Comparison of ENCODE assay signal across 1 cellular context in genomic region chr19:46016426-46017094, GRCh38.
TF ChIP-seq lines count a peak whose summit lies in the region.

No MANE protein-coding gene starts in this region.

TF ChIP-seq in K562, 482 proteins besides CTCF, POLR2A, EP300 and RAD21 (continues in another document):
- no peak for TF ChIP-seq ELF4 (CRISPR knock-in tag; IDR thresholded peaks at IDR 0.05)
- TF ChIP-seq, protein P1, sequence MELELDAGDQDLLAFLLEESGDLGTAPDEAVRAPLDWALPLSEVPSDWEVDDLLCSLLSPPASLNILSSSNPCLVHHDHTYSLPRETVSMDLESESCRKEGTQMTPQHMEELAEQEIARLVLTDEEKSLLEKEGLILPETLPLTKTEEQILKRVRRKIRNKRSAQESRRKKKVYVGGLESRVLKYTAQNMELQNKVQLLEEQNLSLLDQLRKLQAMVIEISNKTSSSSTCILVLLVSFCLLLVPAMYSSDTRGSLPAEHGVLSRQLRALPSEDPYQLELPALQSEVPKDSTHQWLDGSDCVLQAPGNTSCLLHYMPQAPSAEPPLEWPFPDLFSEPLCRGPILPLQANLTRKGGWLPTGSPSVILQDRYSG (tag; conservative IDR thresholded peaks at IDR 0.05; ENCODE audit: low read depth) = no peak
- peak; percentile 53; the same call in 1 of the 2 replicates for TF ChIP-seq ZBTB1 (CRISPR knock-in tag; IDR thresholded peaks at IDR 0.05; ENCODE audit: borderline replicate concordance, low read depth)
- no peak for TF ChIP-seq HDAC3 (IDR thresholded peaks at IDR 0.05; ENCODE audit: borderline replicate concordance, partially characterized antibody)
- TF ChIP-seq ZNF644 (tag; IDR thresholded peaks at IDR 0.05; ENCODE audit: low read depth) = no peak
- TF ChIP-seq ZNF263 (CRISPR knock-in tag; IDR thresholded peaks at IDR 0.05; ENCODE audit: borderline replicate concordance) = no peak
- no peak for TF ChIP-seq TCF7 (IDR thresholded peaks at IDR 0.05; ENCODE audit: borderline replicate concordance)
- TF ChIP-seq ZC3H11A (IDR thresholded peaks at IDR 0.05; ENCODE audit: low read depth, low read length) = no peak
- peak; percentile 72 for TF ChIP-seq ZBTB7A (IDR thresholded peaks at IDR 0.05; ENCODE audit: borderline replicate concordance, control insufficient read depth, low read depth, low read length)
- no peak for TF ChIP-seq ZFP1 (CRISPR knock-in tag; IDR thresholded peaks at IDR 0.05)
- no peak for TF ChIP-seq TEAD4 (IDR thresholded peaks at IDR 0.05; ENCODE audit: low read length)
- TF ChIP-seq TEAD4 (CRISPR knock-in tag; IDR thresholded peaks at IDR 0.05; ENCODE audit: borderline replicate concordance) = no peak
- TF ChIP-seq TOE1 (IDR thresholded peaks at IDR 0.05; ENCODE audit: borderline replicate concordance) = no peak
- TF ChIP-seq TOE1 (CRISPR knock-in tag; IDR thresholded peaks at IDR 0.05; ENCODE audit: borderline replicate concordance, low read depth) = 0 out of 2 replicates have a peak, but pooled peaks have one; percentile 58
- TF ChIP-seq, protein P2, sequence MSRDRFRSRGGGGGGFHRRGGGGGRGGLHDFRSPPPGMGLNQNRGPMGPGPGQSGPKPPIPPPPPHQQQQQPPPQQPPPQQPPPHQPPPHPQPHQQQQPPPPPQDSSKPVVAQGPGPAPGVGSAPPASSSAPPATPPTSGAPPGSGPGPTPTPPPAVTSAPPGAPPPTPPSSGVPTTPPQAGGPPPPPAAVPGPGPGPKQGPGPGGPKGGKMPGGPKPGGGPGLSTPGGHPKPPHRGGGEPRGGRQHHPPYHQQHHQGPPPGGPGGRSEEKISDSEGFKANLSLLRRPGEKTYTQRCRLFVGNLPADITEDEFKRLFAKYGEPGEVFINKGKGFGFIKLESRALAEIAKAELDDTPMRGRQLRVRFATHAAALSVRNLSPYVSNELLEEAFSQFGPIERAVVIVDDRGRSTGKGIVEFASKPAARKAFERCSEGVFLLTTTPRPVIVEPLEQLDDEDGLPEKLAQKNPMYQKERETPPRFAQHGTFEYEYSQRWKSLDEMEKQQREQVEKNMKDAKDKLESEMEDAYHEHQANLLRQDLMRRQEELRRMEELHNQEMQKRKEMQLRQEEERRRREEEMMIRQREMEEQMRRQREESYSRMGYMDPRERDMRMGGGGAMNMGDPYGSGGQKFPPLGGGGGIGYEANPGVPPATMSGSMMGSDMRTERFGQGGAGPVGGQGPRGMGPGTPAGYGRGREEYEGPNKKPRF (IDR thresholded peaks at IDR 0.05; ENCODE audit: low read depth, low read length) = no peak
- no peak for TF ChIP-seq POLR2H (tag; IDR thresholded peaks at IDR 0.05; ENCODE audit: low read depth)
- TF ChIP-seq PRPF4 (IDR thresholded peaks at IDR 0.05; ENCODE audit: insufficient read depth, low read depth, low read length, poor library complexity, severe bottlenecking) = no peak
- no peak for TF ChIP-seq ZNF282 (CRISPR knock-in tag; IDR thresholded peaks at IDR 0.05)
- TF ChIP-seq, protein P3, sequence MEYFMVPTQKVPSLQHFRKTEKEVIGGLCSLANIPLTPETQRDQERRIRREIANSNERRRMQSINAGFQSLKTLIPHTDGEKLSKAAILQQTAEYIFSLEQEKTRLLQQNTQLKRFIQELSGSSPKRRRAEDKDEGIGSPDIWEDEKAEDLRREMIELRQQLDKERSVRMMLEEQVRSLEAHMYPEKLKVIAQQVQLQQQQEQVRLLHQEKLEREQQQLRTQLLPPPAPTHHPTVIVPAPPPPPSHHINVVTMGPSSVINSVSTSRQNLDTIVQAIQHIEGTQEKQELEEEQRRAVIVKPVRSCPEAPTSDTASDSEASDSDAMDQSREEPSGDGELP (CRISPR knock-in tag; IDR thresholded peaks at IDR 0.05; ENCODE audit: borderline replicate concordance) = 0 out of 2 replicates have a peak, but pooled peaks have one; percentile 13
- no peak for TF ChIP-seq ESRRB (CRISPR knock-in tag; IDR thresholded peaks at IDR 0.05; ENCODE audit: borderline replicate concordance)
- TF ChIP-seq HCFC1 (IDR thresholded peaks at IDR 0.05; ENCODE audit: low read depth, low read length) = no peak
- no peak for TF ChIP-seq ZNF449 (CRISPR knock-in tag; IDR thresholded peaks at IDR 0.05)
- TF ChIP-seq WHSC1 (IDR thresholded peaks at IDR 0.05; ENCODE audit: low read length) = no peak
- TF ChIP-seq ZNF175 (CRISPR knock-in tag; IDR thresholded peaks at IDR 0.05; ENCODE audit: low read depth) = no peak
- no peak for TF ChIP-seq MAFG (tag; conservative IDR thresholded peaks at IDR 0.05)
- no peak for TF ChIP-seq DLX4 (CRISPR knock-in tag; IDR thresholded peaks at IDR 0.05)
- peak; percentile 45; the same call in 1 of the 2 replicates for TF ChIP-seq CREM (IDR thresholded peaks at IDR 0.05; ENCODE audit: low read depth)
- TF ChIP-seq EHMT2 (IDR thresholded peaks at IDR 0.05) = no peak
- no peak for TF ChIP-seq ZNF143 (CRISPR knock-in tag; IDR thresholded peaks at IDR 0.05)
- TF ChIP-seq GABPA (tag; conservative IDR thresholded peaks at IDR 0.05; ENCODE audit: low read depth) = no peak
- no peak for TF ChIP-seq ZNF766 (CRISPR knock-in tag; conservative IDR thresholded peaks at IDR 0.05)
- TF ChIP-seq CCNT2 (IDR thresholded peaks at IDR 0.05; ENCODE audit: borderline replicate concordance, extremely low read depth, insufficient read length, low read depth, low read length) = no peak
- no peak for TF ChIP-seq KAT7 (CRISPR knock-in tag; IDR thresholded peaks at IDR 0.05; ENCODE audit: borderline replicate concordance)
- TF ChIP-seq E2F3 (CRISPR knock-in tag; IDR thresholded peaks at IDR 0.05) = no peak
- no peak for TF ChIP-seq XRCC5 (IDR thresholded peaks at IDR 0.05; ENCODE audit: low read depth, low read length)
- TF ChIP-seq, protein P4, sequence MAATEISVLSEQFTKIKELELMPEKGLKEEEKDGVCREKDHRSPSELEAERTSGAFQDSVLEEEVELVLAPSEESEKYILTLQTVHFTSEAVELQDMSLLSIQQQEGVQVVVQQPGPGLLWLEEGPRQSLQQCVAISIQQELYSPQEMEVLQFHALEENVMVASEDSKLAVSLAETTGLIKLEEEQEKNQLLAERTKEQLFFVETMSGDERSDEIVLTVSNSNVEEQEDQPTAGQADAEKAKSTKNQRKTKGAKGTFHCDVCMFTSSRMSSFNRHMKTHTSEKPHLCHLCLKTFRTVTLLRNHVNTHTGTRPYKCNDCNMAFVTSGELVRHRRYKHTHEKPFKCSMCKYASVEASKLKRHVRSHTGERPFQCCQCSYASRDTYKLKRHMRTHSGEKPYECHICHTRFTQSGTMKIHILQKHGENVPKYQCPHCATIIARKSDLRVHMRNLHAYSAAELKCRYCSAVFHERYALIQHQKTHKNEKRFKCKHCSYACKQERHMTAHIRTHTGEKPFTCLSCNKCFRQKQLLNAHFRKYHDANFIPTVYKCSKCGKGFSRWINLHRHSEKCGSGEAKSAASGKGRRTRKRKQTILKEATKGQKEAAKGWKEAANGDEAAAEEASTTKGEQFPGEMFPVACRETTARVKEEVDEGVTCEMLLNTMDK (IDR thresholded peaks at IDR 0.05; ENCODE audit: borderline replicate concordance, insufficient read depth, low read depth, low read length, poor library complexity, severe bottlenecking) = peak; percentile 33
- TF ChIP-seq RERE (CRISPR knock-in tag; IDR thresholded peaks at IDR 0.05; ENCODE audit: borderline replicate concordance) = no peak
- TF ChIP-seq ZZZ3 (IDR thresholded peaks at IDR 0.05) = no peak
- peak; percentile 26; the same call in 1 of the 2 replicates for TF ChIP-seq MBD1 (CRISPR knock-in tag; IDR thresholded peaks at IDR 0.05)
- TF ChIP-seq CGGBP1 (CRISPR knock-in tag; IDR thresholded peaks at IDR 0.05) = no peak
- no peak for TF ChIP-seq NONO (IDR thresholded peaks at IDR 0.05; ENCODE audit: low read depth in 2 of 2, low read length in 1 of 2)
- TF ChIP-seq HNRNPH1 (optimal IDR thresholded peaks at IDR 0.05; ENCODE audit: low read depth, low read length) = no peak
- no peak for TF ChIP-seq MEF2A (IDR thresholded peaks at IDR 0.05; ENCODE audit: control insufficient read depth, low read depth, low read length)
- no peak for TF ChIP-seq MTA2 (IDR thresholded peaks at IDR 0.05; ENCODE audit: low read depth)
- no peak for TF ChIP-seq HDAC6 (IDR thresholded peaks at IDR 0.05; ENCODE audit: low read depth, low read length)
- 0 out of 2 replicates have a peak, but pooled peaks have one; percentile 38 for TF ChIP-seq ZNF740 (CRISPR knock-in tag; IDR thresholded peaks at IDR 0.05)
- TF ChIP-seq ZNF740 (tag; IDR thresholded peaks at IDR 0.05) = no peak
- TF ChIP-seq MAZ (CRISPR knock-in tag; conservative IDR thresholded peaks at IDR 0.05 in 1 of 2, IDR thresholded peaks at IDR 0.05 in 1 of 2) = peak in 1 of 2 experiments; percentile 49; a peak in 1 of 4 replicates
- TF ChIP-seq ERF (CRISPR knock-in tag; IDR thresholded peaks at IDR 0.05) = no peak
- TF ChIP-seq TFAM (CRISPR knock-in tag; conservative IDR thresholded peaks at IDR 0.05) = no peak
- TF ChIP-seq RB1 (IDR thresholded peaks at IDR 0.05; ENCODE audit: low read depth) = peak; percentile 14; the same call in 1 of the 2 replicates
- TF ChIP-seq MYNN (IDR thresholded peaks at IDR 0.05) = 0 out of 2 replicates have a peak, but pooled peaks have one; percentile 28
- no peak for TF ChIP-seq MYNN (CRISPR knock-in tag; IDR thresholded peaks at IDR 0.05)
- no peak for TF ChIP-seq TEAD1 (CRISPR knock-in tag; IDR thresholded peaks at IDR 0.05)
